Comparison of ENCODE assay signal across 17 cellular contexts in genomic region chr12:18810537-18811253, GRCh38.
"Had no signal": no experiment of that assay in that cellular context is flagged by ENCODE, and none has a peak within 500 bp of the region (broad histone marks: within the 10 kb centered on the region; RNA-seq: fewer than 3 reads in every experiment).

No MANE protein-coding gene starts in this region.

- H3K4me1 ChIP-seq: parathyroid adenoma, spleen, transverse colon had no signal

- H3K27ac Mint-ChIP-seq: activated CD4-positive, alpha-beta memory T cell treated with anti-CD3 and anti-CD28 coated beads for 36 hours; activated naive CD8-positive, alpha-beta T cell; stimulated activated naive B cell treated with anti-CD40 and anti-IgM and Interleukin-4, amounts not matched to agents 10 μg/mL and 1 μg/mL and 100 μg/mL, for 72 hours; T-helper 2 cell treated with Interferon-gamma antibody and Interleukin-4, amounts not matched to agents 5 μg/mL and 100 μg/mL, for 36 hours had no signal

- H3K36me3 ChIP-seq: spleen, transverse colon had no signal

- DNase-seq: activated CD4-positive, alpha-beta memory T cell treated with anti-CD3 and anti-CD28 coated beads for 36 hours; activated CD4-positive, alpha-beta T cell treated with anti-CD3 and anti-CD28 coated beads for 1 hour; activated gamma-delta T cell; activated T-cell treated with anti-CD3 and anti-CD28 coated beads, Interleukin-2, amount 50 U/mL, for 4 hours; dorsolateral prefrontal cortex; head of caudate nucleus; islet precursor cell; naive B cell; spleen; stimulated activated CD4-positive, alpha-beta T cell treated with anti-CD3 and anti-CD28 coated beads, Interleukin-1b, Interleukin-23, amount 100 ng/mL, for 48 hours; stimulated activated naive B cell treated with anti-CD40 and anti-IgM and Interleukin-4, amounts not matched to agents 10 μg/mL and 1 μg/mL and 100 μg/mL, for 72 hours; substantia nigra; SW 1271; transverse colon had no signal

- H2AFZ ChIP-seq: parathyroid adenoma had no signal

- H3K4me3 Mint-ChIP-seq: activated CD4-positive, alpha-beta memory T cell treated with anti-CD3 and anti-CD28 coated beads for 36 hours; activated naive CD8-positive, alpha-beta T cell; activated T-cell treated with anti-CD3 and anti-CD28 coated beads, Interleukin-2, amount 50 U/mL, for 4 hours; stimulated activated naive B cell treated with anti-CD40 and anti-IgM and Interleukin-4, amounts not matched to agents 10 μg/mL and 1 μg/mL and 100 μg/mL, for 72 hours; T-helper 2 cell treated with Interferon-gamma antibody and Interleukin-4, amounts not matched to agents 5 μg/mL and 100 μg/mL, for 36 hours had no signal

- H3K4me3 ChIP-seq: dorsolateral prefrontal cortex, spleen, transverse colon had no signal

- H3K36me3 Mint-ChIP-seq: activated CD4-positive, alpha-beta memory T cell treated with anti-CD3 and anti-CD28 coated beads for 36 hours; activated naive CD8-positive, alpha-beta T cell; naive B cell; stimulated activated naive B cell treated with anti-CD40 and anti-IgM and Interleukin-4, amounts not matched to agents 10 μg/mL and 1 μg/mL and 100 μg/mL, for 72 hours had no signal

- H3K9me3 ChIP-seq: spleen, transverse colon had no signal

- H3K9me3 Mint-ChIP-seq: activated CD4-positive, alpha-beta memory T cell treated with anti-CD3 and anti-CD28 coated beads for 36 hours; activated T-cell treated with anti-CD3 and anti-CD28 coated beads, Interleukin-2, amount 50 U/mL, for 4 hours; stimulated activated naive B cell treated with anti-CD40 and anti-IgM and Interleukin-4, amounts not matched to agents 10 μg/mL and 1 μg/mL and 100 μg/mL, for 72 hours had no signal

- H3K4me1 Mint-ChIP-seq: naive B cell; stimulated activated naive B cell treated with anti-CD40 and anti-IgM and Interleukin-4, amounts not matched to agents 10 μg/mL and 1 μg/mL and 100 μg/mL, for 72 hours had no signal

- H3K79me2 ChIP-seq: parathyroid adenoma had no signal

- H3K9ac ChIP-seq: parathyroid adenoma had no signal

- H3K27me3 Mint-ChIP-seq: activated CD4-positive, alpha-beta memory T cell treated with anti-CD3 and anti-CD28 coated beads for 36 hours; naive B cell; stimulated activated naive B cell treated with anti-CD40 and anti-IgM and Interleukin-4, amounts not matched to agents 10 μg/mL and 1 μg/mL and 100 μg/mL, for 72 hours had no signal

- H3K27ac ChIP-seq: dorsolateral prefrontal cortex, parathyroid adenoma, spleen, transverse colon had no signal

- ATAC-seq: activated T-cell treated with anti-CD3 and anti-CD28 coated beads, Interleukin-2, amount 50 U/mL, for 4 hours; stimulated activated naive B cell treated with anti-CD40 and anti-IgM and Interleukin-4, amounts not matched to agents 10 μg/mL and 1 μg/mL and 100 μg/mL, for 72 hours had no signal

- H3K27me3 ChIP-seq: spleen, transverse colon had no signal
